ENCODE assay signal across 1 cellular context in the genomic region with DNA sequence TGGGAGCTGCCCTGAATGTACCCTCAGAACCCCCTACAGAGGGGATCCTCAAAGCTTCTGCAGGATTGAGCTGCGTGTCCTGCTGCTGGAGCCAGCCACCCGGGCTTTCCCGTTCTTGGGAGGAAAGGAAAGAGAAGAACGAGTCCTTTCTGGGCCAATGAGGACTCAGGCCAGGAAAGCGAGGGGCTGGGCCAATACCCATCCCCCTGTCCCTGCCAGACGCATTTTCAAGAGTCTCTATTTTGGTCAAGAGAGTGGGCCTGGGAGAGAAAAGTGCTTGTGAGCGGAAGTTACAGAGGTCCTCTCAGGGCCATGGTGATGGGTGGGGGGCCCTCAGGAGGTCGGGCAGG.
TF ChIP-seq lines count a peak whose summit lies in the region.

No MANE protein-coding gene starts in this region.

TF ChIP-seq in A549, 52 proteins besides CTCF, POLR2A, EP300 and RAD21 (continued from another document):
- TF ChIP-seq, protein P1, sequence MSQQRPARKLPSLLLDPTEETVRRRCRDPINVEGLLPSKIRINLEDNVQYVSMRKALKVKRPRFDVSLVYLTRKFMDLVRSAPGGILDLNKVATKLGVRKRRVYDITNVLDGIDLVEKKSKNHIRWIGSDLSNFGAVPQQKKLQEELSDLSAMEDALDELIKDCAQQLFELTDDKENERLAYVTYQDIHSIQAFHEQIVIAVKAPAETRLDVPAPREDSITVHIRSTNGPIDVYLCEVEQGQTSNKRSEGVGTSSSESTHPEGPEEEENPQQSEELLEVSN (IDR thresholded peaks at IDR 0.05; ENCODE audit: borderline replicate concordance, low read depth): no peak
- TF ChIP-seq CBX2 (IDR thresholded peaks at IDR 0.05; ENCODE audit: borderline replicate concordance, low read depth): no peak
- TF ChIP-seq, protein P2, sequence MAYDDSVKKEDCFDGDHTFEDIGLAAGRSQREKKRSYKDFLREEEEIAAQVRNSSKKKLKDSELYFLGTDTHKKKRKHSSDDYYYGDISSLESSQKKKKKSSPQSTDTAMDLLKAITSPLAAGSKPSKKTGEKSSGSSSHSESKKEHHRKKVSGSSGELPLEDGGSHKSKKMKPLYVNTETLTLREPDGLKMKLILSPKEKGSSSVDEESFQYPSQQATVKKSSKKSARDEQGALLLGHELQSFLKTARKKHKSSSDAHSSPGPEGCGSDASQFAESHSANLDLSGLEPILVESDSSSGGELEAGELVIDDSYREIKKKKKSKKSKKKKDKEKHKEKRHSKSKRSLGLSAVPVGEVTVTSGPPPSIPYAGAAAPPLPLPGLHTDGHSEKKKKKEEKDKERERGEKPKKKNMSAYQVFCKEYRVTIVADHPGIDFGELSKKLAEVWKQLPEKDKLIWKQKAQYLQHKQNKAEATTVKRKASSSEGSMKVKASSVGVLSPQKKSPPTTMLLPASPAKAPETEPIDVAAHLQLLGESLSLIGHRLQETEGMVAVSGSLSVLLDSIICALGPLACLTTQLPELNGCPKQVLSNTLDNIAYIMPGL (CRISPR knock-in tag; IDR thresholded peaks at IDR 0.05; ENCODE audit: borderline replicate concordance): no peak
- no peak for TF ChIP-seq JUNB (IDR thresholded peaks at IDR 0.05)
- no peak for TF ChIP-seq MAFK (IDR thresholded peaks at IDR 0.05; ENCODE audit: partially characterized antibody)
- no peak for TF ChIP-seq NR3C1 (IDR thresholded peaks at IDR 0.05)
- no peak for TF ChIP-seq NFE2L2 (conservative IDR thresholded peaks at IDR 0.05; ENCODE audit: low read length)
- no peak for TF ChIP-seq HDAC2 (IDR thresholded peaks at IDR 0.05)
